In the genomic region with DNA sequence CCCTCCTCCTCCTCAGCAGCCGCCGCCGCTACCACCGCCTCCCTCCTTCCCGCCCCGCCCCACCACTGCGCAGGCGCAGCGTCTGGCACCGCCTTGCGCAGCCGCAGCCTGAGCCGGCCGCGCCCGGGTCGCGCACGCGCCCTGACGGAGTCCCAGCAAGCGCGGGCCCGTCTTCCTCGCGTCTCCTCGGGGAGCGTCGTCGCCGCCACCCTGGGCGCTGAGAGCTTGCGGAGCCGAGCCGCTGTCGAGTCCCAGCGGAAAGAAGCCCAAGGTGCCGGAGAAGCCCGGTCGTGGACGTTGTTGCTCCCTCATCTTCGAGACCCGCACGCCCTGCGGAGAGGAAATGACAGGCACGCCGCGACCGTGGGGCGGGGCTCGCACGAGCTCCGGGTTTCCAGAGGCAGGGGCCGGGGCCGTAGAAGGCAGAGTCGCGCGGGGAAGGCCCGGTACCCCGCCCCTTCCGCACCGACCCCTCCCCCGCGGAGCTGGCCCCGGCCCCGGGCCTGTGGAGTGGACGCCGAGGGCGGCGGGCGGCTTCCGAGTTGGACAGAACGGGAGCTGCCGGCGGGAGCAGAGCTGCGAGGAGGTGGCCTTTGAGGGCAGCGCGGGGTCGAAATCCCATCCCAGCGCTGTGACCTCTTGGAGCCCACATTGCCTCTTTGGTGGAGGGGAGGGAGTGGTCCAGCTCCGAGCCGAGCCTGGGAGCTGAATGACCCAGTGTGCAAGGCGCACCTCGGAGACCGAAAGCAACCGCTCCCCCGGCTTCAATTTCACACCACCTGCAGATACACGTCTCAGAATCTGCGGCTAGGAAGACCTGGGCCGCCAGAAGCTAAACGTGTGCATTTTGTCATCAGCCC, we compare ENCODE assay signal across 1 cellular context.
TF ChIP-seq lines count a peak whose summit lies in the region.

No MANE protein-coding gene starts in this region.

TF ChIP-seq in HCT116, 20 proteins besides CTCF, POLR2A, EP300 and RAD21 (continued from another document):
- TF ChIP-seq, protein P1, sequence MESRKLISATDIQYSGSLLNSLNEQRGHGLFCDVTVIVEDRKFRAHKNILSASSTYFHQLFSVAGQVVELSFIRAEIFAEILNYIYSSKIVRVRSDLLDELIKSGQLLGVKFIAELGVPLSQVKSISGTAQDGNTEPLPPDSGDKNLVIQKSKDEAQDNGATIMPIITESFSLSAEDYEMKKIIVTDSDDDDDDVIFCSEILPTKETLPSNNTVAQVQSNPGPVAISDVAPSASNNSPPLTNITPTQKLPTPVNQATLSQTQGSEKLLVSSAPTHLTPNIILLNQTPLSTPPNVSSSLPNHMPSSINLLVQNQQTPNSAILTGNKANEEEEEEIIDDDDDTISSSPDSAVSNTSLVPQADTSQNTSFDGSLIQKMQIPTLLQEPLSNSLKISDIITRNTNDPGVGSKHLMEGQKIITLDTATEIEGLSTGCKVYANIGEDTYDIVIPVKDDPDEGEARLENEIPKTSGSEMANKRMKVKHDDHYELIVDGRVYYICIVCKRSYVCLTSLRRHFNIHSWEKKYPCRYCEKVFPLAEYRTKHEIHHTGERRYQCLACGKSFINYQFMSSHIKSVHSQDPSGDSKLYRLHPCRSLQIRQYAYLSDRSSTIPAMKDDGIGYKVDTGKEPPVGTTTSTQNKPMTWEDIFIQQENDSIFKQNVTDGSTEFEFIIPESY (IDR thresholded peaks at IDR 0.05; ENCODE audit: extremely low read depth, insufficient replicate concordance, low read length), result peak; percentile 18
- TF ChIP-seq, protein P2, sequence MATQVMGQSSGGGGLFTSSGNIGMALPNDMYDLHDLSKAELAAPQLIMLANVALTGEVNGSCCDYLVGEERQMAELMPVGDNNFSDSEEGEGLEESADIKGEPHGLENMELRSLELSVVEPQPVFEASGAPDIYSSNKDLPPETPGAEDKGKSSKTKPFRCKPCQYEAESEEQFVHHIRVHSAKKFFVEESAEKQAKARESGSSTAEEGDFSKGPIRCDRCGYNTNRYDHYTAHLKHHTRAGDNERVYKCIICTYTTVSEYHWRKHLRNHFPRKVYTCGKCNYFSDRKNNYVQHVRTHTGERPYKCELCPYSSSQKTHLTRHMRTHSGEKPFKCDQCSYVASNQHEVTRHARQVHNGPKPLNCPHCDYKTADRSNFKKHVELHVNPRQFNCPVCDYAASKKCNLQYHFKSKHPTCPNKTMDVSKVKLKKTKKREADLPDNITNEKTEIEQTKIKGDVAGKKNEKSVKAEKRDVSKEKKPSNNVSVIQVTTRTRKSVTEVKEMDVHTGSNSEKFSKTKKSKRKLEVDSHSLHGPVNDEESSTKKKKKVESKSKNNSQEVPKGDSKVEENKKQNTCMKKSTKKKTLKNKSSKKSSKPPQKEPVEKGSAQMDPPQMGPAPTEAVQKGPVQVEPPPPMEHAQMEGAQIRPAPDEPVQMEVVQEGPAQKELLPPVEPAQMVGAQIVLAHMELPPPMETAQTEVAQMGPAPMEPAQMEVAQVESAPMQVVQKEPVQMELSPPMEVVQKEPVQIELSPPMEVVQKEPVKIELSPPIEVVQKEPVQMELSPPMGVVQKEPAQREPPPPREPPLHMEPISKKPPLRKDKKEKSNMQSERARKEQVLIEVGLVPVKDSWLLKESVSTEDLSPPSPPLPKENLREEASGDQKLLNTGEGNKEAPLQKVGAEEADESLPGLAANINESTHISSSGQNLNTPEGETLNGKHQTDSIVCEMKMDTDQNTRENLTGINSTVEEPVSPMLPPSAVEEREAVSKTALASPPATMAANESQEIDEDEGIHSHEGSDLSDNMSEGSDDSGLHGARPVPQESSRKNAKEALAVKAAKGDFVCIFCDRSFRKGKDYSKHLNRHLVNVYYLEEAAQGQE (IDR thresholded peaks at IDR 0.05; ENCODE audit: low read depth), result no peak
- TF ChIP-seq FOSL1 (IDR thresholded peaks at IDR 0.05; ENCODE audit: low read depth) (no peak), EZH2phosphoT487 (IDR thresholded peaks at IDR 0.05; ENCODE audit: borderline replicate concordance) (no peak), SRF (IDR thresholded peaks at IDR 0.05; ENCODE audit: low read depth) (no peak), POLR2AphosphoS5 (IDR thresholded peaks at IDR 0.05; ENCODE audit: low read depth, low read length) (peak; percentile 94), ZNF274 (IDR thresholded peaks at IDR 0.05; ENCODE audit: low read depth, low read length) (no peak), EGR1 (IDR thresholded peaks at IDR 0.05; ENCODE audit: low read depth) (no peak), SIN3A (IDR thresholded peaks at IDR 0.05; ENCODE audit: low read depth) (peak; percentile 97)
- TF ChIP-seq, protein P3, sequence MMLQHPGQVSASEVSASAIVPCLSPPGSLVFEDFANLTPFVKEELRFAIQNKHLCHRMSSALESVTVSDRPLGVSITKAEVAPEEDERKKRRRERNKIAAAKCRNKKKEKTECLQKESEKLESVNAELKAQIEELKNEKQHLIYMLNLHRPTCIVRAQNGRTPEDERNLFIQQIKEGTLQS (IDR thresholded peaks at IDR 0.05), result no peak; the same call in 1 of the 2 replicates
